1 cellular context compared by ENCODE assay signal in the genomic region with DNA sequence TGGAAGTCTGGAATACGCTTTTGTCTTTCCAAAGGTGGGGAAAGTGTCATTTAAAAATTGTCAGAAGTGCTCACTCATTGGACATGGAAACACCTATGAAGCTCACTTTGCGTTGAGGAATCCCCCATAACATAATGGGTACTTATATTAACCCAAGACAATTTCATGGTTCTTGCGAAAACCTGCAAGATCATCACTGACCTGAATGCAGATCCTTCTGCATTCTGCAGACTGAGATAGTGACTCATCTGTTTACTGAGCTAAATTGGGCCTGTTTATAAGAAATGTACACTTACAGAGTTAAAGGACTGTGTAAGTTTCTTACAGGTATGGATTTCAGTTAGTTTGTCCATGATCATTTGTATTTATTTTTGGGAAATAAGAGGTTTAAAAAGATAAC.
TF ChIP-seq lines count a peak whose summit lies in the region.

No MANE protein-coding gene starts in this region.

TF ChIP-seq in GM12878, 131 proteins besides CTCF, POLR2A, EP300 and RAD21 (continued from another document):
- TF ChIP-seq MTA3 (IDR thresholded peaks at IDR 0.05; ENCODE audit: borderline replicate concordance, low read length) (no peak), SMARCA5 (IDR thresholded peaks at IDR 0.05) (no peak), GABPA (IDR thresholded peaks at IDR 0.05; ENCODE audit: low read depth) (no peak), MEF2A (IDR thresholded peaks at IDR 0.05; ENCODE audit: insufficient read depth, low read depth, low read length) (no peak), NFIC (IDR thresholded peaks at IDR 0.05; ENCODE audit: low read depth, low read length) (no peak), HDAC6 (IDR thresholded peaks at IDR 0.05; ENCODE audit: unreplicated experiment) (no peak)
- TF ChIP-seq, protein P1, sequence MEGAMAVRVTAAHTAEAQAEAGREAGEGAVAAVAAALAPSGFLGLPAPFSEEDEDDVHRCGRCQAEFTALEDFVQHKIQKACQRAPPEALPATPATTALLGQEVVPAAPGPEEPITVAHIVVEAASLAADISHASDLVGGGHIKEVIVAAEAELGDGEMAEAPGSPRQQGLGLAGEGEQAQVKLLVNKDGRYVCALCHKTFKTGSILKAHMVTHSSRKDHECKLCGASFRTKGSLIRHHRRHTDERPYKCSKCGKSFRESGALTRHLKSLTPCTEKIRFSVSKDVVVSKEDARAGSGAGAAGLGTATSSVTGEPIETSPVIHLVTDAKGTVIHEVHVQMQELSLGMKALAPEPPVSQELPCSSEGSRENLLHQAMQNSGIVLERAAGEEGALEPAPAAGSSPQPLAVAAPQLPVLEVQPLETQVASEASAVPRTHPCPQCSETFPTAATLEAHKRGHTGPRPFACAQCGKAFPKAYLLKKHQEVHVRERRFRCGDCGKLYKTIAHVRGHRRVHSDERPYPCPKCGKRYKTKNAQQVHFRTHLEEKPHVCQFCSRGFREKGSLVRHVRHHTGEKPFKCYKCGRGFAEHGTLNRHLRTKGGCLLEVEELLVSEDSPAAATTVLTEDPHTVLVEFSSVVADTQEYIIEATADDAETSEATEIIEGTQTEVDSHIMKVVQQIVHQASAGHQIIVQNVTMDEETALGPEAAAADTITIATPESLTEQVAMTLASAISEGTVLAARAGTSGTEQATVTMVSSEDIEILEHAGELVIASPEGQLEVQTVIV (IDR thresholded peaks at IDR 0.05; ENCODE audit: borderline replicate concordance, partially characterized antibody) = no peak
